In the genomic region with DNA sequence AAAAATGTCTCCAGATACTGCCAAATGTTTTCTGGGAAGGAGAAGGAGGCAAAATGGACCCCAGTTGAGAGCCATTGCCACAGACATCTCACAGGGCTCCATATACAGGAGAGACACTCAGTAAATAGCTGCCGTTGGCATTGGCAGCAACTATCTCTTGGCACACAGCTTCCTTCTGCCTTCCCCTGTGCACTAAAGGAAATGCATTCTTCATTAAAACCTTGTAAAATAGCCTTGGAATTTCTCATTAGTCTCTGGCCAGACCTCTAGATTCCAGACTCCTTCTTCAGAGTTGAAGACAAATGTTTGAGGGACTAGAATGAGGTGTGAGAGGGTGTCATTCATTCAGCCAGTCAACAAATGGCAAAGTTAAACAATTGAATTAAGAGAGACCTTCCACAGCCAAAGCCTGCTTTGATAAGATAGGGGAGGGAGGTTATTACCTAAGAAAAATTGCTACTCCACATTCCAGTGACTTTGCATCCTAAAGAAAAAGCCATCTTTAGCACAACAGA, we compare ENCODE assay signal across 16 cellular contexts.
A peak's percentile ranks its signal among the peaks of the same experiment; 100 is the strongest.
DNase-seq lines count a peak whose midpoint lies in the region; ATAC-seq and TF ChIP-seq lines count a peak whose summit lies in the region.
"Had no signal": no experiment of that assay in that cellular context is flagged by ENCODE, and none has a peak within 500 bp of the region (broad histone marks: within the 10 kb centered on the region; RNA-seq: fewer than 3 reads in every experiment).

No MANE protein-coding gene starts in this region.

- H3K4me3 Mint-ChIP-seq in HFFc6 = no peak overlapping the region
- H3K4me3 Mint-ChIP-seq: B cell; CD4-positive, alpha-beta T cell; IgD-negative memory B cell had no signal

- no peaks in the 10 kb centered on the region for H3K9me3 ChIP-seq in esophagus muscularis mucosa

- H3K9me3 Mint-ChIP-seq in HFFc6 = no peaks in the 10 kb centered on the region
- H3K9me3 Mint-ChIP-seq: CD4-positive, alpha-beta T cell had no signal

- no peak for ATAC-seq in HG02970 (IDR thresholded peaks at IDR 0.05; ENCODE audit: low FRiP score, unreplicated experiment)
- ATAC-seq: A549, HCT116 had no signal

- no peak overlapping the region for H3K27ac Mint-ChIP-seq in HFFc6
- H3K27ac Mint-ChIP-seq: B cell; CD4-positive, alpha-beta T cell; IgD-negative memory B cell had no signal

- peaks cover 2% of the 10 kb centered on the region for H3K27me3 Mint-ChIP-seq in HFFc6 (ENCODE audit: insufficient read depth)
- H3K27me3 Mint-ChIP-seq: B cell; CD4-positive, alpha-beta T cell; IgD-negative memory B cell had no signal

- no peak for TF ChIP-seq POLR2A in esophagus muscularis mucosa (IDR thresholded peaks at IDR 0.05; ENCODE audit: low read depth)

- H3K27ac ChIP-seq in esophagus muscularis mucosa (replicated peaks in 1 of 4) = no peak overlapping the region
- H3K27ac ChIP-seq: A549 had no signal

- no peak overlapping the region for H3K4me3 ChIP-seq in esophagus muscularis mucosa
- H3K4me3 ChIP-seq: A549 had no signal

- peaks cover 0 to 8% (median 0%) of the 10 kb centered on the region in 4 donors for H3K4me1 ChIP-seq in esophagus muscularis mucosa
- H3K4me1 ChIP-seq: A549 had no signal

- 64% methylated on average over 1 of the region's 1 CpG for WGBS in esophagus muscularis mucosa

- intact Hi-C loops in esophagus muscularis mucosa (cut with DNase I) = no loop called here

- no peaks in the 10 kb centered on the region for H3K36me3 ChIP-seq in esophagus muscularis mucosa

- H3K4me1 Mint-ChIP-seq in HFFc6 (ENCODE audit: low read depth) = peaks cover 8% of the 10 kb centered on the region; the same call in 1 of the 2 replicates
- H3K4me1 Mint-ChIP-seq: B cell, IgD-negative memory B cell had no signal

- no peaks in the 10 kb centered on the region for H3K36me3 Mint-ChIP-seq in HFFc6 (ENCODE audit: low read depth)

- DNase-seq in EH (ENCODE audit: low read depth) (peak; percentile 57), HFFc6 (peak; percentile 2), esophagus muscularis mucosa (ENCODE audit: extremely low spot score) (peak; percentile 5), RPMI8226 (no peak), epidermal melanocyte (ENCODE audit: insufficient read length, low spot score) (no peak)
- no peak for DNase-seq in activated CD4-positive, CD25-positive, alpha-beta regulatory T cell treated with anti-CD3 and anti-CD28 coated beads, Interleukin-2, amount 50 U/mL, for 72 hours
- DNase-seq: C1 segment of cervical spinal cord; CD4-positive, alpha-beta T cell; DMS79; GDM1; KG1 had no signal

- H3K27me3 ChIP-seq in esophagus muscularis mucosa = no peaks in the 10 kb centered on the region

- no peak for TF ChIP-seq CTCF in HFFc6 (IDR thresholded peaks at IDR 0.05)
- TF ChIP-seq CTCF in esophagus muscularis mucosa (IDR thresholded peaks at IDR 0.05) = no peak

- no peak for TF ChIP-seq EP300 in esophagus muscularis mucosa (IDR thresholded peaks at IDR 0.05)

Comparison
In these comparisons a context has a peak if more than half of its experiments do, and no peak if none do; other contexts are left out.
1. DNase-seq: peak in EH (single experiment), HFFc6 (single experiment) and esophagus muscularis mucosa (single experiment); none in RPMI8226 (single experiment), activated CD4-positive, CD25-positive, alpha-beta regulatory T cell treated with anti-CD3 and anti-CD28 coated beads, Interleukin-2, amount 50 U/mL, for 72 hours (single experiment) and epidermal melanocyte (single experiment).